8 cellular contexts compared by ENCODE assay signal in genomic region chr1:70222716-70223235, GRCh38. TPM values are rescaled to one million over a fixed set of nuclear protein-coding genes. Genes with fewer than 3 reads are reported as not detected.
A peak's percentile ranks its signal among the peaks of the same experiment; 100 is the strongest.
DNase-seq lines count a peak whose midpoint lies in the region; ATAC-seq, FAIRE-seq and TF ChIP-seq lines count a peak whose summit lies in the region.

No MANE protein-coding gene starts in this region.

- CTCF ChIA-PET in PC-9 (lab: Charles Lee) (no interaction called here), endothelial cell of umbilical vein (lab: Charles Lee) (interaction anchor here (0.7 kb wide), 1 partner anchor 28 kb away, joined by 3 read pairs; no protein-coding TSS in a partner anchor)

- DNase-seq in GM06990 (ENCODE audit: extremely low read depth, insufficient read length) (no peak), PC-9 (no peak), endothelial cell of umbilical vein (ENCODE audit: low read depth, low spot score) (peak; percentile 32), NCI-H2081 (lab: John Stamatoyannopoulos, UW) (no peak), HUDEP-2 (lab: John Stamatoyannopoulos, UW; ENCODE audit: unreplicated experiment in 76 of 76) (no peak), NCI-H524 treated with DMSO at 0.1 percent for 48 hours (lab: John Stamatoyannopoulos, UW) (no peak)

- H3K4me1 ChIP-seq in PC-9 (replicated peaks; ENCODE audit: insufficient read depth) (peaks cover 17% of the 10 kb centered on the region), endothelial cell of umbilical vein (ENCODE audit: control insufficient read depth, extremely low read depth, insufficient read depth, low read length) (peaks cover 25% of the 10 kb centered on the region), parathyroid adenoma (peaks cover 8% of the 10 kb centered on the region)

- H3K4me2 ChIP-seq in PC-9 (peak overlapping the region; percentile 89), endothelial cell of umbilical vein (ENCODE audit: insufficient read depth, low read length) (peak overlapping the region; percentile 96), parathyroid adenoma (ENCODE audit: low read length) (peak overlapping the region; percentile 84)

- H3K9me2 ChIP-seq in PC-9 (ENCODE audit: insufficient read depth) = no peaks in the 10 kb centered on the region

- TF ChIP-seq POLR2A in endothelial cell of umbilical vein (IDR thresholded peaks at IDR 0.05; ENCODE audit: low read depth, low read length) = no peak

- H3K27ac ChIP-seq in PC-9 (peak overlapping the region; percentile 93), endothelial cell of umbilical vein (ENCODE audit: insufficient read depth, low read depth, low read length) (peak overlapping the region; percentile 84), parathyroid adenoma (no peak overlapping the region)

- FAIRE-seq in endothelial cell of umbilical vein (lab: Jason Lieb, UNC) = no peak

- H3K9ac ChIP-seq in endothelial cell of umbilical vein (replicated peaks; ENCODE audit: extremely low read depth, insufficient read depth, low read length) (peak overlapping the region; percentile 95), parathyroid adenoma (no peak overlapping the region)

- H3F3A ChIP-seq in PC-9 (ENCODE audit: insufficient read depth, low read depth) = peaks cover 32% of the 10 kb centered on the region

- intact Hi-C loops in PC-9 (cut with micrococcal nuclease; ENCODE audit: unreplicated experiment) = no loop called here
- intact Hi-C loops in endothelial cell of umbilical vein (cut with micrococcal nuclease) = loop anchor here (5.0 kb wide), 2 partner anchors 175 to 190 kb away; no protein-coding TSS in a partner anchor

- BruUV-seq in PC-9 (replicated peaks; lab: Mats Ljungman, UMichigan) (no TSS peak), endothelial cell of umbilical vein (replicated peaks; lab: Mats Ljungman, UMichigan) (no TSS peak)

- no peaks in the 10 kb centered on the region for H3K9me3 ChIP-seq in PC-9 (ENCODE audit: insufficient read depth, low read depth)
- H3K9me3 ChIP-seq in endothelial cell of umbilical vein (replicated peaks; ENCODE audit: control insufficient read depth, insufficient read depth, low read length) = no peaks in the 10 kb centered on the region
- no peaks in the 10 kb centered on the region for H3K9me3 ChIP-seq in parathyroid adenoma (ENCODE audit: control insufficient read depth, low read length)

- H3K79me2 ChIP-seq in PC-9 (ENCODE audit: low read depth) = peaks cover 83% of the 10 kb centered on the region
- H3K79me2 ChIP-seq in endothelial cell of umbilical vein (ENCODE audit: control insufficient read depth, insufficient read depth, low read length) = peaks cover 90% of the 10 kb centered on the region
- H3K79me2 ChIP-seq in parathyroid adenoma = peaks cover 24% of the 10 kb centered on the region

- H3K27me3 ChIP-seq in GM06990 (replicated peaks; ENCODE audit: control insufficient read depth, insufficient read depth, low read length) (no peaks in the 10 kb centered on the region), PC-9 (ENCODE audit: insufficient read depth, low read depth) (no peaks in the 10 kb centered on the region), endothelial cell of umbilical vein (ENCODE audit: control insufficient read depth in 2 of 2, insufficient read depth in 2 of 2, low read length in 2 of 2) (no peaks in the 10 kb centered on the region), parathyroid adenoma (ENCODE audit: control insufficient read depth, insufficient read depth, low read length) (no peaks in the 10 kb centered on the region)

- peaks cover 1% of the 10 kb centered on the region; the same call in 1 of the 2 replicates for H3K36me3 ChIP-seq in GM06990 (ENCODE audit: control insufficient read depth, insufficient read depth, low read length)
- peaks cover 32% of the 10 kb centered on the region for H3K36me3 ChIP-seq in PC-9 (ENCODE audit: low read depth)
- peaks cover 3 to 12% of the 10 kb centered on the region in 2 experiments for H3K36me3 ChIP-seq in endothelial cell of umbilical vein (ENCODE audit: control insufficient read depth in 2 of 2, extremely low read depth in 1 of 2, insufficient read depth in 2 of 2, low read length in 2 of 2)
- H3K36me3 ChIP-seq in parathyroid adenoma (ENCODE audit: control insufficient read depth, insufficient read depth, low read length) = no peaks in the 10 kb centered on the region

- H3K4me3 ChIP-seq in GM06990 (replicated peaks; ENCODE audit: low read depth, low read length) = peak overlapping the region; percentile 88
- H3K4me3 ChIP-seq in PC-9 = peak overlapping the region; percentile 66
- H3K4me3 ChIP-seq in endothelial cell of umbilical vein (replicated peaks in 1 of 3; ENCODE audit: insufficient read depth in 1 of 3, low read depth in 1 of 3, low read length in 3 of 3) = peak overlapping the region; percentile 36 to 94 (median 92)
- H3K4me3 ChIP-seq in parathyroid adenoma (ENCODE audit: low read depth, low read length) = peak overlapping the region; percentile 88

- POLR2A ChIA-PET in PC-9 (lab: Charles Lee; ENCODE audit: unreplicated experiment) (no interaction called here), endothelial cell of umbilical vein (lab: Charles Lee) (no interaction called here)

- no peak for ATAC-seq in HG03354 (IDR thresholded peaks at IDR 0.05; ENCODE audit: poor library complexity, severe bottlenecking, unreplicated experiment)

- H4K20me1 ChIP-seq in PC-9 (ENCODE audit: insufficient read depth) (peaks cover 40% of the 10 kb centered on the region), endothelial cell of umbilical vein (replicated peaks; ENCODE audit: control insufficient read depth, extremely low read depth, insufficient read depth, low read length) (peaks cover 9% of the 10 kb centered on the region)

- dilution Hi-C loops in endothelial cell of umbilical vein (cut with MboI; ENCODE audit: extremely low pct_ligation_motif_present, low sequenced_read_pairs) = no loop called here

- TF ChIP-seq CTCF in GM06990 (IDR thresholded peaks at IDR 0.05; ENCODE audit: insufficient read depth, low read length, poor library complexity, severe bottlenecking) = no peak
- no peak for TF ChIP-seq CTCF in PC-9 (conservative IDR thresholded peaks at IDR 0.05)
- no peak for TF ChIP-seq CTCF in endothelial cell of umbilical vein (IDR thresholded peaks at IDR 0.05; ENCODE audit: extremely low read depth in 1 of 2, insufficient read depth in 1 of 2, low read depth in 1 of 2, low read length in 2 of 2)
- TF ChIP-seq CTCF in parathyroid adenoma (IDR thresholded peaks at IDR 0.05) = no peak

- no peaks in the 10 kb centered on the region for H3K9me1 ChIP-seq in endothelial cell of umbilical vein (replicated peaks; ENCODE audit: control insufficient read depth, extremely low read depth, insufficient read depth, low read length)

- H2AFZ ChIP-seq in PC-9 (no peak overlapping the region), endothelial cell of umbilical vein (ENCODE audit: low read depth, low read length) (no peak overlapping the region), parathyroid adenoma (no peak overlapping the region)

TF ChIP-seq in endothelial cell of umbilical vein, 7 proteins besides CTCF, POLR2A, EP300 and RAD21:
- TF ChIP-seq EZH2 (IDR thresholded peaks at IDR 0.05; ENCODE audit: borderline replicate concordance, low read depth, low read length, severe bottlenecking) (no peak), POLR2AphosphoS5 (IDR thresholded peaks at IDR 0.05; ENCODE audit: insufficient read depth, low read depth, low read length) (no peak), JUN (IDR thresholded peaks at IDR 0.05; ENCODE audit: borderline replicate concordance, insufficient read depth, insufficient read length, low read depth) (no peak), GATA2 (IDR thresholded peaks at IDR 0.05; ENCODE audit: insufficient read depth, insufficient read length, low read depth, low read length) (no peak), MYC (IDR thresholded peaks at IDR 0.05; ENCODE audit: low read depth, low read length) (no peak), FOS (IDR thresholded peaks at IDR 0.05; ENCODE audit: borderline replicate concordance, insufficient read depth, low read length) (no peak)
- TF ChIP-seq, protein P1, sequence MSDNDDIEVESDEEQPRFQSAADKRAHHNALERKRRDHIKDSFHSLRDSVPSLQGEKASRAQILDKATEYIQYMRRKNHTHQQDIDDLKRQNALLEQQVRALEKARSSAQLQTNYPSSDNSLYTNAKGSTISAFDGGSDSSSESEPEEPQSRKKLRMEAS (IDR thresholded peaks at IDR 0.05; ENCODE audit: insufficient read depth, insufficient read length) = no peak

RNA-seq across cellular contexts. Expression of gene SRSF11, which starts 1.6 kb away (rescaled TPM):
- total RNA-seq in PC-9 (2021) (153 and 199 TPM in 2 replicates), endothelial cell of umbilical vein (168 and 177 TPM in 2 replicates)
- 204 and 241 TPM in 2 replicates for polyA plus RNA-seq in endothelial cell of umbilical vein
- polyA plus RNA-seq in endothelial cell of umbilical vein (2011; cell fraction: cytosol; rRNA removed) = 79.2 and 90.3 TPM in 2 replicates
- polyA plus RNA-seq in endothelial cell of umbilical vein (2011; cell fraction: nucleus; rRNA removed) = 1,118 and 1,335 TPM in 2 replicates
- 110 and 157 TPM in 2 replicates for polyA plus RNA-seq in endothelial cell of umbilical vein (2012)
- polyA minus RNA-seq in endothelial cell of umbilical vein = 443 and 450 TPM in 2 replicates
- polyA minus RNA-seq in endothelial cell of umbilical vein (2011; cell fraction: cytosol; rRNA and poly(A)+ RNA removed) = 81.1 TPM
- polyA minus RNA-seq in endothelial cell of umbilical vein (2011; cell fraction: nucleus; rRNA and poly(A)+ RNA removed) = 524 and 707 TPM in 2 replicates

RNA-seq across cellular contexts. Expression of gene LRRC40, which starts 17.4 kb away (rescaled TPM):
- total RNA-seq in PC-9 (2021) = 10.6 and 12.0 TPM in 2 replicates
- total RNA-seq in endothelial cell of umbilical vein = 20.6 and 21.1 TPM in 2 replicates
- 5.3 and 8.1 TPM in 2 replicates for polyA plus RNA-seq in endothelial cell of umbilical vein
- polyA plus RNA-seq in endothelial cell of umbilical vein (2011; cell fraction: cytosol; rRNA removed) = 10.6 and 10.9 TPM in 2 replicates
- 14.0 and 20.3 TPM in 2 replicates for polyA plus RNA-seq in endothelial cell of umbilical vein (2011; cell fraction: nucleus; rRNA removed)
- polyA plus RNA-seq in endothelial cell of umbilical vein (2012) = 12.0 and 18.7 TPM in 2 replicates
- polyA minus RNA-seq in endothelial cell of umbilical vein = 8.9 and 9.6 TPM in 2 replicates
- polyA minus RNA-seq in endothelial cell of umbilical vein (2011; cell fraction: cytosol; rRNA and poly(A)+ RNA removed) = 6.7 TPM
- polyA minus RNA-seq in endothelial cell of umbilical vein (2011; cell fraction: nucleus; rRNA and poly(A)+ RNA removed) = 11.4 and 16.3 TPM in 2 replicates
